Comparison of ENCODE assay signal across 26 cellular contexts in genomic region chr2:24375349-24376087, GRCh38. TPM values are rescaled to one million over a fixed set of nuclear protein-coding genes. Genes with fewer than 3 reads are reported as not detected.
A peak's percentile ranks its signal among the peaks of the same experiment; 100 is the strongest.
DNase-seq lines count a peak whose midpoint lies in the region; ATAC-seq lines count a peak whose summit lies in the region.
"Had no signal": no experiment of that assay in that cellular context is flagged by ENCODE, and none has a peak within 500 bp of the region (broad histone marks: within the 10 kb centered on the region; RNA-seq: fewer than 3 reads in every experiment).

No MANE protein-coding gene starts in this region.

- no peak overlapping the region for H2BK12ac ChIP-seq in mesenchymal stem cell (ENCODE audit: low read length in 2 of 2)

- no peak overlapping the region for H3K4me3 ChIP-seq in mesenchymal stem cell (ENCODE audit: insufficient read depth in 1 of 2, low read depth in 1 of 2, low read length in 2 of 2)
- H3K4me3 ChIP-seq: PC-9 had no signal

- H2BK15ac ChIP-seq in mesenchymal stem cell (ENCODE audit: low read depth, poor library complexity, severe bottlenecking): no peak overlapping the region

- no peak overlapping the region for H4K8ac ChIP-seq in mesenchymal stem cell (ENCODE audit: low read length)

- H3K4me1 ChIP-seq in mesenchymal stem cell (ENCODE audit: control insufficient read depth, insufficient read depth, low read depth, low read length): no peaks in the 10 kb centered on the region

- H3K9me3 Mint-ChIP-seq in stimulated activated naive B cell treated with anti-CD40 and anti-IgM and Interleukin-4, amounts not matched to agents 10 μg/mL and 1 μg/mL and 100 μg/mL, for 72 hours: no peaks in the 10 kb centered on the region
- H3K9me3 Mint-ChIP-seq: CD8-positive, alpha-beta T cell; T-cell had no signal

- no peak overlapping the region for H3K4me2 ChIP-seq in mesenchymal stem cell (ENCODE audit: low read length, poor library complexity, severe bottlenecking)
- H3K4me2 ChIP-seq: PC-9 had no signal

- H3K27me3 ChIP-seq in mesenchymal stem cell (ENCODE audit: control insufficient read depth in 1 of 2, insufficient read depth in 1 of 2, low read length in 2 of 2): no peaks in the 10 kb centered on the region

- H3K9me3 ChIP-seq in T-helper 17 cell (ENCODE audit: control insufficient read depth, low read length, poor library complexity, severe bottlenecking): no peaks in the 10 kb centered on the region
- H3K9me3 ChIP-seq in mesenchymal stem cell (ENCODE audit: control insufficient read depth, low read length): no peaks in the 10 kb centered on the region
- H3K9me3 ChIP-seq: Caco-2 had no signal

- no peak overlapping the region for H2BK120ac ChIP-seq in mesenchymal stem cell (ENCODE audit: low read depth, low read length)

- H3K4me3 Mint-ChIP-seq in T-helper 17 cell: no peak overlapping the region
- no peak overlapping the region for H3K4me3 Mint-ChIP-seq in stimulated activated naive B cell treated with anti-CD40 and anti-IgM and Interleukin-4, amounts not matched to agents 10 μg/mL and 1 μg/mL and 100 μg/mL, for 72 hours
- H3K4me3 Mint-ChIP-seq: B cell; CD8-positive, alpha-beta T cell; T-cell had no signal

- DNase-seq in EH (ENCODE audit: low read depth) (peak; percentile 2), H4 (ENCODE audit: low spot score) (peak; percentile 11), T-helper 17 cell (no peak), sciatic nerve (ENCODE audit: low spot score) (no peak), mesenchymal stem cell (no peak)
- no peak for DNase-seq in stimulated activated naive B cell treated with anti-CD40 and anti-IgM and Interleukin-4, amounts not matched to agents 10 μg/mL and 1 μg/mL and 100 μg/mL, for 72 hours
- DNase-seq: Caco-2; CD8-positive, alpha-beta T cell; GF-D8; Kasumi-1; MV-4-11; NCI-H1105; NCI-H1436 treated with DMSO at 0.1 percent for 48 hours; NCI-H187 treated with DMSO at 0.1 percent for 48 hours; NCI-H2171; NCI-H226; NCI-H510A; NCI-H69; NK-92 treated with Interleukin-12 subunit alpha and Interleukin-12 subunit beta, amount 100 ng/mL, for 24 hours; PC-9; SHP77; T-cell had no signal

- no peak overlapping the region for H3K9ac ChIP-seq in mesenchymal stem cell (ENCODE audit: low read length)

- no peak overlapping the region for H3K18ac ChIP-seq in mesenchymal stem cell (ENCODE audit: low read depth in 1 of 2, low read length in 2 of 2)

- peaks cover 2% of the 10 kb centered on the region for H3K4me1 Mint-ChIP-seq in T-helper 17 cell
- H3K4me1 Mint-ChIP-seq in stimulated activated naive B cell treated with anti-CD40 and anti-IgM and Interleukin-4, amounts not matched to agents 10 μg/mL and 1 μg/mL and 100 μg/mL, for 72 hours: no peaks in the 10 kb centered on the region
- H3K4me1 Mint-ChIP-seq: B cell, T-cell had no signal

- no peak overlapping the region for H2AFZ ChIP-seq in mesenchymal stem cell (ENCODE audit: low read depth, low read length)
- H2AFZ ChIP-seq: PC-9 had no signal

- H3K79me1 ChIP-seq in mesenchymal stem cell (replicated peaks; ENCODE audit: low read length, poor library complexity, severe bottlenecking): no peaks in the 10 kb centered on the region

- no peak overlapping the region for H2BK5ac ChIP-seq in mesenchymal stem cell (ENCODE audit: low read depth, low read length, poor library complexity, severe bottlenecking)

- H3K36me3 ChIP-seq in mesenchymal stem cell (ENCODE audit: control insufficient read depth in 1 of 2, insufficient read depth in 2 of 2, low read depth in 1 of 2, low read length in 2 of 2): no peaks in the 10 kb centered on the region

- H3K27ac ChIP-seq in mesenchymal stem cell (ENCODE audit: low read length, poor library complexity, severe bottlenecking): no peak overlapping the region
- H3K27ac ChIP-seq: C4-2B, PC-9 had no signal

- H3K14ac ChIP-seq in mesenchymal stem cell (ENCODE audit: low read length in 2 of 2): no peak overlapping the region

- 82% methylated on average over 7 of the region's 8 CpGs for WGBS in mesenchymal stem cell

- H4K91ac ChIP-seq in mesenchymal stem cell (ENCODE audit: low read length): no peak overlapping the region

- H3K27ac Mint-ChIP-seq in T-helper 17 cell: peak overlapping the region; percentile 54
- no peak overlapping the region for H3K27ac Mint-ChIP-seq in stimulated activated naive B cell treated with anti-CD40 and anti-IgM and Interleukin-4, amounts not matched to agents 10 μg/mL and 1 μg/mL and 100 μg/mL, for 72 hours
- H3K27ac Mint-ChIP-seq: B cell; CD8-positive, alpha-beta T cell; T-cell had no signal

- intact Hi-C loops in sciatic nerve (cut with DNase I): no loop called here

- H3K27me3 Mint-ChIP-seq in T-helper 17 cell: no peaks in the 10 kb centered on the region
- H3K27me3 Mint-ChIP-seq in stimulated activated naive B cell treated with anti-CD40 and anti-IgM and Interleukin-4, amounts not matched to agents 10 μg/mL and 1 μg/mL and 100 μg/mL, for 72 hours: no peaks in the 10 kb centered on the region
- H3K27me3 Mint-ChIP-seq: B cell, T-cell had no signal

- H3K23ac ChIP-seq in mesenchymal stem cell (ENCODE audit: low read length in 2 of 2): no peak overlapping the region

- H3K36me3 Mint-ChIP-seq in T-helper 17 cell (ENCODE audit: low read depth): no peaks in the 10 kb centered on the region
- H3K36me3 Mint-ChIP-seq in stimulated activated naive B cell treated with anti-CD40 and anti-IgM and Interleukin-4, amounts not matched to agents 10 μg/mL and 1 μg/mL and 100 μg/mL, for 72 hours: no peaks in the 10 kb centered on the region
- H3K36me3 Mint-ChIP-seq: CD8-positive, alpha-beta T cell; T-cell had no signal

- ATAC-seq in T-helper 17 cell (no peak), sciatic nerve (peak; percentile 22), HG03442 (IDR thresholded peaks at IDR 0.05; ENCODE audit: unreplicated experiment) (no peak)
- ATAC-seq in stimulated activated naive B cell treated with anti-CD40 and anti-IgM and Interleukin-4, amounts not matched to agents 10 μg/mL and 1 μg/mL and 100 μg/mL, for 72 hours (replicated peaks): no peak
- ATAC-seq: CD8-positive, alpha-beta T cell; HepG2; T-cell had no signal

- H3K4ac ChIP-seq in mesenchymal stem cell (ENCODE audit: low read depth in 1 of 2, low read length in 2 of 2): no peak overlapping the region

- H2AK5ac ChIP-seq in mesenchymal stem cell (ENCODE audit: low read length, severe bottlenecking): no peak overlapping the region

RNA-seq across cellular contexts. Expression of gene ITSN2, which starts 15.2 kb away (rescaled TPM):
- total RNA-seq in H4 (2014; rRNA removed; shearing (Covaris generic)): 5.5 and 8.9 TPM in 2 replicates
- total RNA-seq in T-helper 17 cell (10 to 100 TPM; 90.5 to 95.5 TPM), sciatic nerve (75.3 TPM)
- polyA plus RNA-seq in mesenchymal stem cell (2013, experiment 1 of 2): 16.9 TPM
- 16.9 TPM for polyA plus RNA-seq in mesenchymal stem cell (2013, experiment 2 of 2)

Comparison
In these comparisons a context has a peak if more than half of its experiments do, and no peak if none do; other contexts are left out.
1. DNase-seq: peak in EH (single experiment) and H4 (single experiment); none in T-helper 17 cell (0 of 3), sciatic nerve (single experiment), mesenchymal stem cell (single experiment) and stimulated activated naive B cell treated with anti-CD40 and anti-IgM and Interleukin-4, amounts not matched to agents 10 μg/mL and 1 μg/mL and 100 μg/mL, for 72 hours (single experiment).